ENCODE assay signal across 8 cellular contexts in genomic region chr1:148333875-148334338, GRCh38.
DNase-seq lines count a peak whose midpoint lies in the region; ATAC-seq and TF ChIP-seq lines count a peak whose summit lies in the region.

No MANE protein-coding gene starts in this region.

- H3K4me3 Mint-ChIP-seq in stimulated activated naive CD8-positive, alpha-beta T cell treated with anti-CD3 and anti-CD28 coated beads, Interleukin-15, Interleukin-2, amounts not matched to agents 100 ng/mL and 50 ng/mL, for 24 hours, result peak overlapping the region; percentile 86
- peak overlapping the region; percentile 98 for H3K4me3 Mint-ChIP-seq in memory B cell

- in situ Hi-C loops in astrocyte of the spinal cord (cut with HindIII; ENCODE audit: low sequenced_read_pairs), result no loop called here

- H3K36me3 Mint-ChIP-seq in stimulated activated naive CD8-positive, alpha-beta T cell treated with anti-CD3 and anti-CD28 coated beads, Interleukin-15, Interleukin-2, amounts not matched to agents 100 ng/mL and 50 ng/mL, for 24 hours (ENCODE audit: low read depth), result no peaks in the 10 kb centered on the region
- no peaks in the 10 kb centered on the region for H3K36me3 Mint-ChIP-seq in memory B cell

- H3K4me3 ChIP-seq in astrocyte of the spinal cord (ENCODE audit: low read depth, low read length), result peak overlapping the region; percentile 53

- TF ChIP-seq CTCF in astrocyte of the spinal cord (IDR thresholded peaks at IDR 0.05; ENCODE audit: low read depth, low read length), result no peak

- H3K27me3 Mint-ChIP-seq in stimulated activated naive CD8-positive, alpha-beta T cell treated with anti-CD3 and anti-CD28 coated beads, Interleukin-15, Interleukin-2, amounts not matched to agents 100 ng/mL and 50 ng/mL, for 24 hours, result peaks cover 10% of the 10 kb centered on the region
- H3K27me3 Mint-ChIP-seq in memory B cell, result no peaks in the 10 kb centered on the region

- no peak for DNase-seq in stimulated activated naive CD8-positive, alpha-beta T cell treated with anti-CD3 and anti-CD28 coated beads, Interleukin-15, Interleukin-2, amounts not matched to agents 100 U/mL and 50 U/mL, for 24 hours
- DNase-seq in astrocyte of the spinal cord (ENCODE audit: low read depth, low spot score) (no peak), memory B cell (ENCODE audit: low spot score in 2 of 2) (no peak)
- no peak for DNase-seq in stimulated activated naive CD4-positive, alpha-beta T cell treated with Interleukin-2 at 50 U/mL for 16 hours (lab: John Stamatoyannopoulos, UW)

- H3K4me1 Mint-ChIP-seq in stimulated activated naive CD8-positive, alpha-beta T cell treated with anti-CD3 and anti-CD28 coated beads, Interleukin-15, Interleukin-2, amounts not matched to agents 100 ng/mL and 50 ng/mL, for 24 hours (ENCODE audit: low read depth), result peaks cover 31% of the 10 kb centered on the region
- peaks cover 17% of the 10 kb centered on the region for H3K4me1 Mint-ChIP-seq in memory B cell

- no peaks in the 10 kb centered on the region for H3K9me3 Mint-ChIP-seq in stimulated activated naive CD8-positive, alpha-beta T cell treated with anti-CD3 and anti-CD28 coated beads, Interleukin-15, Interleukin-2, amounts not matched to agents 100 ng/mL and 50 ng/mL, for 24 hours
- no peaks in the 10 kb centered on the region for H3K9me3 Mint-ChIP-seq in memory B cell

- no peak for ATAC-seq in stimulated activated naive CD8-positive, alpha-beta T cell treated with anti-CD3 and anti-CD28 coated beads, Interleukin-15, Interleukin-2, amounts not matched to agents 100 U/mL and 50 U/mL, for 24 hours
- ATAC-seq in memory B cell (ENCODE audit: low read depth) (no peak), HG03571 (IDR thresholded peaks at IDR 0.05; ENCODE audit: unreplicated experiment) (no peak), HG02610 (IDR thresholded peaks at IDR 0.05; ENCODE audit: unreplicated experiment) (no peak), GM21723 (IDR thresholded peaks at IDR 0.05; ENCODE audit: unreplicated experiment) (no peak)

- H3K27ac Mint-ChIP-seq in stimulated activated naive CD8-positive, alpha-beta T cell treated with anti-CD3 and anti-CD28 coated beads, Interleukin-15, Interleukin-2, amounts not matched to agents 100 ng/mL and 50 ng/mL, for 24 hours, result peak overlapping the region; percentile 100
- H3K27ac Mint-ChIP-seq in memory B cell, result peak overlapping the region; percentile 99
